Comparison of ENCODE assay signal across 23 cellular contexts in genomic region chr2:219272351-219272750, GRCh38. TPM values are rescaled to one million over a fixed set of nuclear protein-coding genes. Genes with fewer than 3 reads are reported as not detected.
A peak's percentile ranks its signal among the peaks of the same experiment; 100 is the strongest.
DNase-seq lines count a peak whose midpoint lies in the region; ATAC-seq and TF ChIP-seq lines count a peak whose summit lies in the region.
"Had no signal": no experiment of that assay in that cellular context is flagged by ENCODE, and none has a peak within 500 bp of the region (broad histone marks: within the 10 kb centered on the region; RNA-seq: fewer than 3 reads in every experiment).

No MANE protein-coding gene starts in this region.

- H3K27ac ChIP-seq in RWPE1: peak overlapping the region; percentile 100
- H3K27ac ChIP-seq: KMS-11, SK-N-MC had no signal

- no peaks in the 10 kb centered on the region for H3K9me3 Mint-ChIP-seq in chondrocyte (ENCODE audit: low read depth)

- peaks cover 27% of the 10 kb centered on the region for H3K4me1 Mint-ChIP-seq in chondrocyte (ENCODE audit: low read depth)

- H3K4me3 Mint-ChIP-seq in chondrocyte (ENCODE audit: unreplicated experiment): no peak overlapping the region

- H3K27me3 Mint-ChIP-seq in chondrocyte (ENCODE audit: low read depth): no peaks in the 10 kb centered on the region

- TF ChIP-seq CTCF in RWPE1 (conservative IDR thresholded peaks at IDR 0.05; ENCODE audit: low read depth) (no peak), chondrocyte (IDR thresholded peaks at IDR 0.05) (no peak)

- in situ Hi-C loops in ACHN (cut with HindIII; ENCODE audit: low pct_ligation_motif_present, low pct_unique_long_range_greater_than_20kb, low sequenced_read_pairs): no loop called here

- DNase-seq in ACHN: peak; percentile 44
- no peak for DNase-seq in RWPE1 (ENCODE audit: low spot score)
- DNase-seq in chondrocyte (ENCODE audit: low spot score): peak; percentile 37
- DNase-seq in renal cortical epithelial cell (ENCODE audit: low read depth): peak; percentile 79
- no peak for DNase-seq in NCI-H82 (lab: John Stamatoyannopoulos, UW)
- DNase-seq in NCI-H1092 (lab: John Stamatoyannopoulos, UW): no peak
- DNase-seq: BE2C, DMS53, GDM1, NCI-H1694, NCI-H2081, NCI-H2171, NCI-H345, SHP77 treated with DMSO at 0.1 percent for 48 hours, SW 1271 had no signal

- H3K27ac Mint-ChIP-seq in chondrocyte (ENCODE audit: unreplicated experiment): no peak overlapping the region

- POLR2A ChIA-PET in RWPE1 (lab: Yijun Ruan, JAX; ENCODE audit: low non-redundant PET): interaction anchor here (3.1 kb wide), 1 partner anchor 19 kb away, joined by 35 read pairs; the partner anchor contains the start of genes TUBA4A and TUBA4B

- no peaks in the 10 kb centered on the region for H3K36me3 Mint-ChIP-seq in chondrocyte (ENCODE audit: low read depth)

- CTCF ChIA-PET in RWPE1 (lab: Yijun Ruan, JAX): no interaction called here

- ATAC-seq in HG03378 (IDR thresholded peaks at IDR 0.05; ENCODE audit: unreplicated experiment) (no peak), GM21576 (IDR thresholded peaks at IDR 0.05; ENCODE audit: unreplicated experiment) (no peak)

RNA-seq across cellular contexts. Expression of gene DNAJB2, which starts 6.8 kb away (rescaled TPM):
- total RNA-seq in chondrocyte (50.7 to 55.6 TPM (median 55.0 TPM) in 3 replicates), renal cortical epithelial cell (83.7 and 90.7 TPM in 2 replicates)

RNA-seq across cellular contexts. Expression of gene TUBA4A, which starts 18.6 kb away (rescaled TPM):
- total RNA-seq in chondrocyte (9.4 to 19.7 TPM (median 11.5 TPM) in 3 replicates), renal cortical epithelial cell (70.9 and 239 TPM in 2 replicates)

RNA-seq across cellular contexts. Expression of gene TUBA4B, which starts 19.3 kb away (rescaled TPM):
- total RNA-seq in chondrocyte (not detected in 3 replicates), renal cortical epithelial cell (0.25 TPM in 1 of 2 replicates, not detected in the other)
- total RNA-seq: A172, H4, OCI-LY7, RPMI7951 had no signal

RNA-seq across cellular contexts. Expression of gene STK16, which starts 27.1 kb away (rescaled TPM):
- total RNA-seq in chondrocyte (24.4 to 32.0 TPM (median 25.9 TPM) in 3 replicates), renal cortical epithelial cell (30.7 and 52.7 TPM in 2 replicates)

RNA-seq across cellular contexts. Expression of gene GLB1L, which starts 27.1 kb away (rescaled TPM):
- total RNA-seq in chondrocyte (2.9 to 7.3 TPM (median 3.0 TPM) in 3 replicates), renal cortical epithelial cell (9.8 and 12.9 TPM in 2 replicates)

Comparison
In these comparisons a context has a peak if more than half of its experiments do, and no peak if none do; other contexts are left out.
1. DNase-seq: peak in ACHN (single experiment), chondrocyte (single experiment) and renal cortical epithelial cell (single experiment); none in RWPE1 (single experiment), NCI-H82 (single experiment) and NCI-H1092 (single experiment).